ENCODE assay signal across 9 cellular contexts in the genomic region with DNA sequence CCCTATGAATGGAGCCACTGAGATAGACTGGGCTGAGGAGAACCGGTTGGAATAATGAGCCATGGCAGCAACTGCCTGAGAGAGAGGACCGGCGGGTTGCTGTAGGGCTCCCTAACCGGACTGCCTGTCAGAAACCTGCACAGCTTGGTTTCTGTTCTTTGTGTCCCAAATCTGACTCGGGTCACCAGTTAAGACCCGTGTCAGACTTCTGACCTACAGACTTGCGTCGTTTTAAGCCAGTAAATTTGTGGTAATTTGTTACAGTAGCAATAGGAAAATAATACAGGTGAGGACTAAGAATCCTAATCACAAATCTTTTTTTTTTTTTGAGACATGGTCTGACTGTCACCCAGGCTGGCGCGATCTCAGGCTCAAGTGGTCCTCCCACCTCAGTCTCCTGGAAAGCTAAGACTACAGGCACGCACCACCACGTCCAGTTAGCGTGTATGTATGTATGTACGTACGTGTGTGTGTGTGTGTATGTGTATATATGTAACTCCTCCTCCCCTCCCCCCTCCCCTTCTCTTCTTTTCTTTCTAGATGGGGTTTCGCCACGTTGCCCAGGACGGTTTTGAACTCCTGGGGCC. TPM values are rescaled to one million over a fixed set of nuclear protein-coding genes. Genes with fewer than 3 reads are reported as not detected.
A peak's percentile ranks its signal among the peaks of the same experiment; 100 is the strongest.
DNase-seq lines count a peak whose midpoint lies in the region; ATAC-seq and TF ChIP-seq lines count a peak whose summit lies in the region.
"Had no signal": no experiment of that assay in that cellular context is flagged by ENCODE, and none has a peak within 500 bp of the region (broad histone marks: within the 10 kb centered on the region; RNA-seq: fewer than 3 reads in every experiment).

No MANE protein-coding gene starts in this region.

- TF ChIP-seq CTCF in CD4-positive, alpha-beta T cell (IDR thresholded peaks at IDR 0.05), result no peak

- no peaks in the 10 kb centered on the region for H3K9me3 ChIP-seq in CD4-positive, alpha-beta T cell (ENCODE audit: control insufficient read depth, low read length)
- no peaks in the 10 kb centered on the region for H3K9me3 ChIP-seq in HUES64 (ENCODE audit: insufficient read depth, low read depth, low read length)
- no peaks in the 10 kb centered on the region for H3K9me3 ChIP-seq in naive thymus-derived CD4-positive, alpha-beta T cell (ENCODE audit: control insufficient read depth in 2 of 3, low read length in 3 of 3)

- peak overlapping the region; percentile 95 for H3K4me3 Mint-ChIP-seq in CD4-positive, alpha-beta T cell
- H3K4me3 Mint-ChIP-seq in central memory CD8-positive, alpha-beta T cell, result peak overlapping the region; percentile 98
- H3K4me3 Mint-ChIP-seq in naive thymus-derived CD4-positive, alpha-beta T cell, result peak overlapping the region; percentile 91 to 98 (median 95)

- peak; percentile 27 for ATAC-seq in CD4-positive, alpha-beta T cell (ENCODE audit: poor library complexity)
- peak; percentile 17 for ATAC-seq in central memory CD8-positive, alpha-beta T cell (replicated peaks; ENCODE audit: extremely low read depth, poor library complexity, severe bottlenecking)
- no peak for ATAC-seq in naive thymus-derived CD4-positive, alpha-beta T cell
- ATAC-seq in HG03039 (IDR thresholded peaks at IDR 0.05; ENCODE audit: unreplicated experiment), result no peak
- no peak for ATAC-seq in GM18861 (IDR thresholded peaks at IDR 0.05; ENCODE audit: unreplicated experiment)

- peak overlapping the region; percentile 82 for H3K27ac ChIP-seq in CD4-positive, alpha-beta T cell (ENCODE audit: low read depth, low read length)
- peak overlapping the region; percentile 82; the same call in 1 of the 2 replicates for H3K27ac ChIP-seq in HUES64 (ENCODE audit: low read depth, low read length)
- peak overlapping the region; percentile 95 for H3K27ac ChIP-seq in naive thymus-derived CD4-positive, alpha-beta T cell (ENCODE audit: low read depth, low read length)

- no peaks in the 10 kb centered on the region for H3K27me3 ChIP-seq in CD4-positive, alpha-beta T cell (ENCODE audit: control insufficient read depth, insufficient read depth, low read length)
- no peaks in the 10 kb centered on the region for H3K27me3 ChIP-seq in HUES64 (ENCODE audit: insufficient read depth, low read length)
- H3K27me3 ChIP-seq in naive thymus-derived CD4-positive, alpha-beta T cell (ENCODE audit: control insufficient read depth in 2 of 2, insufficient read depth in 2 of 2, low read length in 2 of 2), result no peaks in the 10 kb centered on the region

- peaks cover 4% of the 10 kb centered on the region; the same call in 1 of the 2 replicates for H3K4me1 ChIP-seq in HUES64 (ENCODE audit: insufficient read depth, low read length)
- H3K4me1 ChIP-seq in naive thymus-derived CD4-positive, alpha-beta T cell (ENCODE audit: control insufficient read depth in 2 of 2, insufficient read depth in 2 of 2, low read length in 2 of 2), result peaks cover 19 to 27% of the 10 kb centered on the region in 2 donors

- CTCF ChIA-PET in CD4-positive, alpha-beta T cell (lab: Charles Lee), result interaction anchor here (0.8 to 2.2 kb wide), 2 partner anchors 9 to 529 kb away, joined by 3 to 18 read pairs; partner anchors contain the start of gene DBNL
- CTCF ChIA-PET in naive thymus-derived CD4-positive, alpha-beta T cell (lab: Charles Lee), result interaction anchor here (2.7 kb wide), 1 partner anchor 9 kb away, joined by 14 read pairs; no protein-coding TSS in a partner anchor

- intact Hi-C loops in CD4-positive, alpha-beta T cell (cut with DNase I, micrococcal nuclease), result loop anchor here (1.0 to 10.0 kb wide), 3 partner anchors 8 to 647 kb away; partner anchors contain the start of genes DBNL (in 1 of the 2), TMED4 (in 1 of the 2) and UBE2D4 (in 1 of the 2)
- intact Hi-C loops in naive thymus-derived CD4-positive, alpha-beta T cell (cut with micrococcal nuclease), result loop anchor here (1.0 to 5.0 kb wide), 8 partner anchors 8 to 557 kb away; partner anchors contain the start of genes TMED4 (in 2 of the 2), NUDCD3 (in 1 of the 2), OGDH (in 1 of the 2) and POLD2 (in 1 of the 2)

- peak overlapping the region; percentile 93 for H3K4me3 ChIP-seq in HUES64 (ENCODE audit: low read length)
- peak overlapping the region; percentile 95 for H3K4me3 ChIP-seq in naive thymus-derived CD4-positive, alpha-beta T cell (ENCODE audit: low read length)

- H3K36me3 ChIP-seq in HUES64 (ENCODE audit: insufficient read depth, low read length), result peaks cover 66% of the 10 kb centered on the region
- peaks cover 16 to 50% (median 41%) of the 10 kb centered on the region in 3 experiments for H3K36me3 ChIP-seq in naive thymus-derived CD4-positive, alpha-beta T cell (ENCODE audit: control insufficient read depth in 2 of 3, insufficient read depth in 3 of 3, low read length in 3 of 3)

- H3K36me3 Mint-ChIP-seq in CD4-positive, alpha-beta T cell (ENCODE audit: low read depth), result peaks cover 85% of the 10 kb centered on the region
- H3K36me3 Mint-ChIP-seq in central memory CD8-positive, alpha-beta T cell (ENCODE audit: insufficient read depth), result peaks cover 49% of the 10 kb centered on the region
- peaks cover 5 to 37% (median 21%) of the 10 kb centered on the region in 5 donors for H3K36me3 Mint-ChIP-seq in naive thymus-derived CD4-positive, alpha-beta T cell

- DNase-seq in CD4-positive, alpha-beta T cell, result no peak
- no peak for DNase-seq in central memory CD8-positive, alpha-beta T cell (ENCODE audit: low spot score in 2 of 2)
- DNase-seq in naive thymus-derived CD4-positive, alpha-beta T cell, result peak in 1 of 9 donors; percentile 7
- DNase-seq in activated effector memory CD4-positive, alpha-beta T cell treated with anti-CD3 and anti-CD28 coated beads, Interleukin-2, amount 50 U/mL, for 16 hours, result no peak
- DNase-seq in NCI-H69 (lab: John Stamatoyannopoulos, UW), result no peak

- no peaks in the 10 kb centered on the region for H3K27me3 Mint-ChIP-seq in CD4-positive, alpha-beta T cell
- H3K27me3 Mint-ChIP-seq in central memory CD8-positive, alpha-beta T cell, result no peaks in the 10 kb centered on the region
- H3K27me3 Mint-ChIP-seq in naive thymus-derived CD4-positive, alpha-beta T cell, result no peaks in the 10 kb centered on the region

- POLR2A ChIA-PET in CD4-positive, alpha-beta T cell (lab: Charles Lee), result interaction anchor here (0.6 to 3.9 kb wide), 20 partner anchors 8 to 1642 kb away, joined by 3 to 43 read pairs (median 4); partner anchors contain the start of genes H2AZ2, MRPL32, MRPS24 and NUDCD3
- POLR2A ChIA-PET in naive thymus-derived CD4-positive, alpha-beta T cell (lab: Charles Lee), result interaction anchor here (0.6 to 4.5 kb wide), 21 partner anchors 8 to 1347 kb away, joined by 3 to 51 read pairs (median 5); partner anchors contain the start of genes H2AZ2, IGFBP3, NUDCD3 and OGDH

- no peaks in the 10 kb centered on the region for H3K9me3 Mint-ChIP-seq in CD4-positive, alpha-beta T cell
- H3K9me3 Mint-ChIP-seq in central memory CD8-positive, alpha-beta T cell, result no peaks in the 10 kb centered on the region
- no peaks in the 10 kb centered on the region for H3K9me3 Mint-ChIP-seq in naive thymus-derived CD4-positive, alpha-beta T cell

- peaks cover 51% of the 10 kb centered on the region for H3K4me1 Mint-ChIP-seq in CD4-positive, alpha-beta T cell (ENCODE audit: low read depth)
- H3K4me1 Mint-ChIP-seq in central memory CD8-positive, alpha-beta T cell, result peaks cover 40% of the 10 kb centered on the region
- peaks cover 21 to 55% (median 39%) of the 10 kb centered on the region in 7 donors for H3K4me1 Mint-ChIP-seq in naive thymus-derived CD4-positive, alpha-beta T cell

- peak overlapping the region; percentile 99 for H3K27ac Mint-ChIP-seq in CD4-positive, alpha-beta T cell
- H3K27ac Mint-ChIP-seq in central memory CD8-positive, alpha-beta T cell (ENCODE audit: low read depth), result peak overlapping the region; percentile 99
- peak overlapping the region; percentile 92 to 99 (median 98) for H3K27ac Mint-ChIP-seq in naive thymus-derived CD4-positive, alpha-beta T cell

- H3K9ac ChIP-seq in HUES64 (ENCODE audit: low read depth, low read length), result peak overlapping the region; percentile 92

- WGBS in HUES64, result 45% methylated on average over 14 of the region's 18 CpGs

RNA-seq across cellular contexts. Expression of gene DDX56, which starts 0.7 kb away (rescaled TPM):
- 100 to 1,000 TPM; 126 to 127 TPM for total RNA-seq in CD4-positive, alpha-beta T cell
- polyA plus RNA-seq in HUES64 (2013, experiment 1 of 2), result 57.6 TPM
- 44.7 TPM for polyA plus RNA-seq in HUES64 (2013, experiment 2 of 2)
- total RNA-seq in naive thymus-derived CD4-positive, alpha-beta T cell, result 100 to 1,000 TPM in 2 of 5 experiments, 10 to 100 TPM in 3; 82.8 to 124 (median 100.0) TPM
- 10 to 100 TPM; 43.6 to 65.1 TPM for polyA plus RNA-seq in naive thymus-derived CD4-positive, alpha-beta T cell

RNA-seq across cellular contexts. Expression of gene TMED4, which starts 7.7 kb away (rescaled TPM):
- total RNA-seq in CD4-positive, alpha-beta T cell, result 100 to 1,000 TPM; 134 to 138 TPM
- 39.6 TPM for polyA plus RNA-seq in HUES64 (2013, experiment 1 of 2)
- polyA plus RNA-seq in HUES64 (2013, experiment 2 of 2), result 45.5 TPM
- total RNA-seq in naive thymus-derived CD4-positive, alpha-beta T cell, result 10 to 100 TPM; 70.0 to 98.5 (median 95.3) TPM
- 10 to 100 TPM; 61.6 to 93.7 TPM for polyA plus RNA-seq in naive thymus-derived CD4-positive, alpha-beta T cell

RNA-seq across cellular contexts. Expression of gene OGDH, which starts 32.0 kb away (rescaled TPM):
- 10 to 100 TPM; 39.8 to 43.8 TPM for total RNA-seq in CD4-positive, alpha-beta T cell
- 51.1 TPM for polyA plus RNA-seq in HUES64 (2013, experiment 1 of 2)
- 51.5 TPM for polyA plus RNA-seq in HUES64 (2013, experiment 2 of 2)
- 100 to 1,000 TPM in 1 of 5 experiments, 10 to 100 TPM in 4; 43.1 to 122 (median 66.3) TPM for total RNA-seq in naive thymus-derived CD4-positive, alpha-beta T cell
- polyA plus RNA-seq in naive thymus-derived CD4-positive, alpha-beta T cell, result 10 to 100 TPM; 20.3 to 25.0 TPM

RNA-seq across cellular contexts. Expression of gene NPC1L1, which starts 33.2 kb away (rescaled TPM):
- under 1 TPM in 1 of 2 experiments, not detected in 1; 0.08 TPM for total RNA-seq in CD4-positive, alpha-beta T cell
- 0.45 TPM for polyA plus RNA-seq in HUES64 (2013, experiment 1 of 2)
- 0.44 TPM for polyA plus RNA-seq in HUES64 (2013, experiment 2 of 2)
- total RNA-seq in naive thymus-derived CD4-positive, alpha-beta T cell, result under 1 TPM in 4 of 5 experiments, not detected in 1; 0.11 to 0.32 (median 0.21) TPM
- polyA plus RNA-seq in naive thymus-derived CD4-positive, alpha-beta T cell, result not detected
- total RNA-seq: HT1080 had no signal

Comparison
In these comparisons a context has a peak if more than half of its experiments do, and no peak if none do; other contexts are left out.
1. ATAC-seq: peak in CD4-positive, alpha-beta T cell (single experiment) and central memory CD8-positive, alpha-beta T cell (single experiment); none in naive thymus-derived CD4-positive, alpha-beta T cell (single experiment), HG03039 (single experiment) and GM18861 (single experiment).
2. Peak in every context shown above with its lines, with median percentiles within 50 percentile points of each other: H3K27ac ChIP-seq, H3K27ac Mint-ChIP-seq and H3K4me3 Mint-ChIP-seq.